Comparison of ENCODE assay signal across 7 cellular contexts in genomic region chr3:77038928-77039605, GRCh38. TPM values are rescaled to one million over a fixed set of nuclear protein-coding genes. Genes with fewer than 3 reads are reported as not detected.
DNase-seq lines count a peak whose midpoint lies in the region; ATAC-seq, FAIRE-seq and TF ChIP-seq lines count a peak whose summit lies in the region.

No MANE protein-coding gene starts in this region.

- WGBS in K562 (ENCODE audit: insufficient coverage, low coverage, missing lambda C conversion rate), result 5% methylated on average over 18 of the region's 33 CpGs

- in situ Hi-C loops in K562 (cut with MboI), result loop anchor here (5.0 kb wide), 1 partner anchor 213 kb away; no protein-coding TSS in a partner anchor

- TF ChIP-seq RAD21 in K562 (CRISPR knock-in tag; conservative IDR thresholded peaks at IDR 0.05 in 1 of 2, IDR thresholded peaks at IDR 0.05 in 1 of 2), result no peak

- no peak overlapping the region for H3K27ac ChIP-seq in KMS-11
- H3K27ac ChIP-seq in K562 (ENCODE audit: extremely low read depth, low read depth, low read length), result no peak overlapping the region
- H3K27ac ChIP-seq in temporal lobe (ENCODE audit: low read depth, low read length), result peak overlapping the region; percentile 45

- ATAC-seq in K562, result peak; percentile 44

- CTCF ChIA-PET in K562 (lab: Yijun Ruan, JAX; ENCODE audit: low intra/inter-chr PET ratio), result interaction anchor here (1.5 to 2.1 kb wide), 2 partner anchors 216 kb away, joined by 5 to 25 read pairs; no protein-coding TSS in a partner anchor

- no TSS peak for BruUV-seq in K562 (replicated peaks; lab: Mats Ljungman, UMichigan)

- no peak overlapping the region for H3K27ac Mint-ChIP-seq in activated T-helper 2 cell treated with anti-CD3 and anti-CD28 coated beads, Interferon-gamma antibody, Interleukin-2, Interleukin-4, amounts not matched to agents 10 μg/mL and 5 μg/mL and 100 μg/mL, durations not matched to agents 14 hours and 24 hours and 36 hours

- H4K20me1 ChIP-seq in KMS-11 (ENCODE audit: insufficient read depth), result no peaks in the 10 kb centered on the region
- no peaks in the 10 kb centered on the region; the same call in 1 of the 2 replicates for H4K20me1 ChIP-seq in K562 (replicated peaks; ENCODE audit: control insufficient read depth, insufficient read depth, low read length)

- no peaks in the 10 kb centered on the region for H3K9me3 Mint-ChIP-seq in activated T-helper 2 cell treated with anti-CD3 and anti-CD28 coated beads, Interferon-gamma antibody, Interleukin-2, Interleukin-4, amounts not matched to agents 10 μg/mL and 5 μg/mL and 100 μg/mL, durations not matched to agents 14 hours and 24 hours and 36 hours

- H3K9me3 ChIP-seq in K562 (replicated peaks; ENCODE audit: control insufficient read depth, insufficient read depth, low read depth, low read length), result no peaks in the 10 kb centered on the region

- no peak for TF ChIP-seq POLR2A in K562 (conservative IDR thresholded peaks at IDR 0.05)

- no peak overlapping the region for H3K4me3 Mint-ChIP-seq in activated T-helper 2 cell treated with anti-CD3 and anti-CD28 coated beads, Interferon-gamma antibody, Interleukin-2, Interleukin-4, amounts not matched to agents 10 μg/mL and 5 μg/mL and 100 μg/mL, durations not matched to agents 14 hours and 24 hours and 36 hours (ENCODE audit: low read depth)

- H3K36me3 ChIP-seq in KMS-11 (ENCODE audit: insufficient read depth), result no peaks in the 10 kb centered on the region
- no peaks in the 10 kb centered on the region for H3K36me3 ChIP-seq in K562 (ENCODE audit: control insufficient read depth, insufficient read depth, low read length)

- TF ChIP-seq EP300 in K562 (IDR thresholded peaks at IDR 0.05; ENCODE audit: low read length), result no peak

- H3K4me1 ChIP-seq in KMS-11 (ENCODE audit: low read depth, poor library complexity, severe bottlenecking), result no peaks in the 10 kb centered on the region
- peaks cover 0 to 5% of the 10 kb centered on the region in 2 experiments; a peak in 2 of 5 replicates for H3K4me1 ChIP-seq in K562 (replicated peaks in 1 of 2; ENCODE audit: control insufficient read depth in 2 of 2, insufficient read depth in 2 of 2, low read length in 2 of 2)

- H3K4me2 ChIP-seq in KMS-11, result peak overlapping the region; percentile 73
- H3K4me2 ChIP-seq in K562 (ENCODE audit: insufficient read depth, low read length), result peak overlapping the region; percentile 69

- H2AFZ ChIP-seq in KMS-11 (ENCODE audit: low read depth) (peak overlapping the region; percentile 80), K562 (ENCODE audit: low read depth, low read length) (peak overlapping the region; percentile 86)

- intact Hi-C loops in K562 (cut with micrococcal nuclease), result loop anchor here (1.0 to 5.0 kb wide), 3 partner anchors 216 to 1608 kb away; no protein-coding TSS in a partner anchor
- intact Hi-C loops in activated T-helper 2 cell treated with anti-CD3 and anti-CD28 coated beads, Interferon-gamma antibody, Interleukin-2, Interleukin-4, amounts not matched to agents 10 μg/mL and 5 μg/mL and 100 μg/mL, durations not matched to agents 14 hours and 24 hours and 36 hours (cut with micrococcal nuclease), result loop anchor here (10.0 kb wide), 1 partner anchor 216 kb away; no protein-coding TSS in a partner anchor

- H3K4me3 ChIP-seq in KMS-11 (IDR thresholded peaks at IDR 0.05; ENCODE audit: insufficient read depth, low read depth, low read length) (peak overlapping the region; percentile 75), K562 (peak overlapping the region; percentile 48)

- peaks cover 22% of the 10 kb centered on the region for H3K27me3 Mint-ChIP-seq in activated T-helper 2 cell treated with anti-CD3 and anti-CD28 coated beads, Interferon-gamma antibody, Interleukin-2, Interleukin-4, amounts not matched to agents 10 μg/mL and 5 μg/mL and 100 μg/mL, durations not matched to agents 14 hours and 24 hours and 36 hours (ENCODE audit: low read depth)

- no peaks in the 10 kb centered on the region for H3K36me3 Mint-ChIP-seq in activated T-helper 2 cell treated with anti-CD3 and anti-CD28 coated beads, Interferon-gamma antibody, Interleukin-2, Interleukin-4, amounts not matched to agents 10 μg/mL and 5 μg/mL and 100 μg/mL, durations not matched to agents 14 hours and 24 hours and 36 hours (ENCODE audit: low read depth)

- TF ChIP-seq CTCF in KMS-11 (conservative IDR thresholded peaks at IDR 0.05; ENCODE audit: low read depth, low read length) (no peak), K562 (IDR thresholded peaks at IDR 0.05 in 2 of 3, conservative IDR thresholded peaks at IDR 0.05 in 1 of 3; ENCODE audit: insufficient read depth in 2 of 3, low read depth in 1 of 3, low read length in 3 of 3) (no peak)

- H3K27me3 ChIP-seq in KMS-11 (ENCODE audit: insufficient read depth, low read depth) (no peaks in the 10 kb centered on the region), K562 (ENCODE audit: control insufficient read depth in 2 of 2, insufficient read depth in 2 of 2, low read length in 2 of 2) (no peaks in the 10 kb centered on the region; a peak in 1 of 5 replicates)

- POLR2A ChIA-PET in K562 (lab: Yijun Ruan, JAX), result interaction anchor here (0.7 kb wide), 1 partner anchor 115 kb away, joined by 3 read pairs; no protein-coding TSS in a partner anchor

- no peaks in the 10 kb centered on the region for H3K4me1 Mint-ChIP-seq in activated T-helper 2 cell treated with anti-CD3 and anti-CD28 coated beads, Interferon-gamma antibody, Interleukin-2, Interleukin-4, amounts not matched to agents 10 μg/mL and 5 μg/mL and 100 μg/mL, durations not matched to agents 14 hours and 24 hours and 36 hours (ENCODE audit: low read depth)

- H3K9ac ChIP-seq in KMS-11, result no peak overlapping the region
- H3K9ac ChIP-seq in K562 (ENCODE audit: insufficient read depth in 1 of 2, low read depth in 2 of 2, low read length in 2 of 2), result peak overlapping the region in 1 of 2 experiments; percentile 82; a peak in 1 of 4 replicates

- DNase-seq in K562 (ENCODE audit: extremely low read depth in 1 of 4, low spot score in 3 of 4), result peak in 1 of 4 experiments; percentile 30
- no peak for DNase-seq in activated naive CD4-positive, alpha-beta T cell (lab: John Stamatoyannopoulos, UW)
- no peak for DNase-seq in NK-92 treated with Interleukin-12 subunit alpha and Interleukin-12 subunit beta, amount 100 ng/mL, for 24 hours (lab: John Stamatoyannopoulos, UW)
- DNase-seq in activated T-helper 2 cell treated with anti-CD3 and anti-CD28 coated beads, Interferon-gamma antibody, Interleukin-2, Interleukin-4, amounts not matched to agents 10 μg/mL and 5 μg/mL and 100 μg/mL, durations not matched to agents 14 hours and 24 hours and 36 hours (ENCODE audit: low spot score), result no peak

- no peak for FAIRE-seq in K562 (lab: Jason Lieb, UNC)
- peak; percentile 89 for FAIRE-seq in islet of Langerhans (lab: Jason Lieb, UNC)

- H3K9me1 ChIP-seq in K562 (ENCODE audit: control insufficient read depth, insufficient read depth, low read length), result no peaks in the 10 kb centered on the region

- H3K79me2 ChIP-seq in KMS-11 (ENCODE audit: insufficient read depth, low read depth) (no peaks in the 10 kb centered on the region), K562 (ENCODE audit: control insufficient read depth, insufficient read depth, low read length) (peaks cover 11% of the 10 kb centered on the region; the same call in 2 of the 3 replicates)

TF ChIP-seq in K562, 482 proteins besides CTCF, POLR2A, EP300 and RAD21:
- TF ChIP-seq NR2C1 (IDR thresholded peaks at IDR 0.05) (no peak), NR2C1 (tag; IDR thresholded peaks at IDR 0.05) (no peak), KLF1 (tag; IDR thresholded peaks at IDR 0.05) (no peak), SP2 (IDR thresholded peaks at IDR 0.05; ENCODE audit: extremely low read depth, low read depth, low read length, poor library complexity, severe bottlenecking) (no peak)

RNA-seq across cellular contexts. Expression of gene ROBO2, which starts 0.8 kb away (rescaled TPM):
- total RNA-seq in K562 (2011; cell fraction: chromatin; rRNA removed; ENCODE audit: low replicate concordance), result 4.3 and 4.7 TPM in 2 replicates
- 2.9 and 4.5 TPM in 2 replicates for total RNA-seq in K562 (2011; cell fraction: nucleolus; rRNA removed)
- total RNA-seq in K562 (2011; cell fraction: nucleoplasm; rRNA removed), result 3.0 and 3.7 TPM in 2 replicates
- total RNA-seq in K562 (2014; rRNA removed) (2.6 and 2.9 TPM in 2 replicates), K562 (2014; rRNA removed; fragmentation: Illumina TruSeq; extraction: Trizol) (1.6 and 2.1 TPM in 2 replicates), K562 (2015; rRNA removed; fragmentation: Illumina TruSeq; extraction: Trizol) (2.7 and 3.0 TPM in 2 replicates), K562 (2021) (1.7 and 1.9 TPM in 2 replicates), temporal lobe (253 TPM)
- polyA plus RNA-seq in K562 (2011; rRNA removed) (2.4 and 3.2 TPM in 2 replicates), K562 (2014; fragmentation: Illumina TruSeq; extraction: Trizol) (2.4 and 2.6 TPM in 2 replicates), K562 (2014; fragmentation: Nextera tagmentation; extraction: Ambion mirVana) (under 1 TPM; 0.84 TPM), K562 (2014; rRNA removed) (0.97 and 1.1 TPM in 2 replicates)
- polyA plus RNA-seq in K562 (2011; cell fraction: cytosol; rRNA removed), result 1.3 and 1.7 TPM in 2 replicates
- polyA plus RNA-seq in K562 (2011; cell fraction: nucleus; rRNA removed), result 4.9 and 5.8 TPM in 2 replicates
- polyA plus RNA-seq in K562 (2012), result 2.5 and 2.8 TPM in 2 replicates
- polyA minus RNA-seq in K562 (2011; rRNA and poly(A)+ RNA removed), result 6.4 and 6.8 TPM in 2 replicates
- polyA minus RNA-seq in K562 (2011; cell fraction: cytosol; rRNA and poly(A)+ RNA removed), result 3.1 and 6.4 TPM in 2 replicates
- 8.9 and 9.6 TPM in 2 replicates for polyA minus RNA-seq in K562 (2011; cell fraction: nucleus; rRNA and poly(A)+ RNA removed)
- total RNA-seq in activated T-helper 2 cell treated with anti-CD3 and anti-CD28 coated beads, Interferon-gamma antibody, Interleukin-2, Interleukin-4, amounts not matched to agents 10 μg/mL and 5 μg/mL and 100 μg/mL, durations not matched to agents 14 hours and 24 hours and 36 hours, result not detected in 2 replicates

Comparison
In these comparisons a context has a peak if more than half of its experiments do, and no peak if none do; other contexts are left out.
1. RNA of gene ROBO2, which starts 0.8 kb away (total RNA-seq): 253 TPM in temporal lobe (single experiment); 1.6 to 4.7 TPM in K562 and not detected in activated T-helper 2 cell treated with anti-CD3 and anti-CD28 coated beads, Interferon-gamma antibody, Interleukin-2, Interleukin-4, amounts not matched to agents 10 μg/mL and 5 μg/mL and 100 μg/mL, durations not matched to agents 14 hours and 24 hours and 36 hours; every median in the first group is over 10 times any median in the second.